Comparison of ENCODE assay signal across 1 cellular context in the genomic region with DNA sequence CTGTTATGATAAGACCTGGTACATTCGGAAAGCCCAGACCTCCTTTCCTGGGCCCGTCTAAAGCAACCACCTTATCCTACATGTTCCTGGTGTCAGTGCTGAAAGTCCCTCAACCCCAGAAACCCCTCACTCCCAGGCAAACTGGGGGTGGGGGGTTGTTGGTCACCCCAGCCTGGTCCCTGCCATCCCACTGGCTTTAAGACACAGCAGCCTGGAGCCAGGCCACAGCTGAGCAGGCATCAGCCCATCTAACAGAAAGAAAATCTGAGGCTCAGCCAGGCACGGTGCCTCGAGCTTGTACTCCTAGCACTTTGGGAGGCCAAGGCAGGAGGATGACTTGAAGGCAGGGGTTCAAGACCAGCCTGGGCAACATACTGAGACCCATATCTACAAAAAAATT.
TF ChIP-seq lines count a peak whose summit lies in the region.

No MANE protein-coding gene starts in this region.

TF ChIP-seq in IMR-90, 13 proteins besides CTCF, POLR2A, EP300 and RAD21 (continued from another document):
- TF ChIP-seq RFX5 (IDR thresholded peaks at IDR 0.05; ENCODE audit: low read depth, low read length) (no peak), RCOR1 (IDR thresholded peaks at IDR 0.05; ENCODE audit: insufficient replicate concordance, low read length) (no peak), MAFK (IDR thresholded peaks at IDR 0.05; ENCODE audit: low read depth, low read length) (no peak), MXI1 (IDR thresholded peaks at IDR 0.05; ENCODE audit: borderline replicate concordance, low read depth, low read length) (no peak), NFE2L2 (IDR thresholded peaks at IDR 0.05; ENCODE audit: low read depth, low read length) (no peak), ELK1 (IDR thresholded peaks at IDR 0.05; ENCODE audit: borderline replicate concordance, low read depth, low read length) (no peak)
